ENCODE assay signal across 2 cellular contexts in genomic region chr14:23147676-23148075, GRCh38.
TF ChIP-seq lines count a peak whose summit lies in the region.

No MANE protein-coding gene starts in this region.

TF ChIP-seq in SK-N-SH treated with all-trans-retinoic acid at 6 μM for 48 hours, 23 proteins besides CTCF, POLR2A, EP300 and RAD21 (continued from another document):
- TF ChIP-seq PATZ1 (CRISPR knock-in tag; IDR thresholded peaks at IDR 0.05; ENCODE audit: borderline replicate concordance): no peak
- no peak for TF ChIP-seq ZFP3 (CRISPR knock-in tag; IDR thresholded peaks at IDR 0.05)
- TF ChIP-seq CREB5 (CRISPR knock-in tag; IDR thresholded peaks at IDR 0.05; ENCODE audit: low read depth): no peak
- TF ChIP-seq BACH2 (CRISPR knock-in tag; IDR thresholded peaks at IDR 0.05; ENCODE audit: borderline replicate concordance): no peak
TF ChIP-seq in SK-N-SH treated with all-trans-retinoic acid at 6 μM for 48 hours: peak in this region for 0.

TF ChIP-seq in SK-N-SH, 30 proteins besides CTCF, POLR2A, EP300 and RAD21 (continued from another document):
- no peak for TF ChIP-seq REST (IDR thresholded peaks at IDR 0.05; ENCODE audit: low read depth, low read length)
- no peak for TF ChIP-seq ELF1 (IDR thresholded peaks at IDR 0.05)
- no peak for TF ChIP-seq TCF12 (IDR thresholded peaks at IDR 0.05)
- TF ChIP-seq RCOR1 (IDR thresholded peaks at IDR 0.05; ENCODE audit: low read length): no peak
- TF ChIP-seq JUND (IDR thresholded peaks at IDR 0.05): no peak
